In the genomic region with DNA sequence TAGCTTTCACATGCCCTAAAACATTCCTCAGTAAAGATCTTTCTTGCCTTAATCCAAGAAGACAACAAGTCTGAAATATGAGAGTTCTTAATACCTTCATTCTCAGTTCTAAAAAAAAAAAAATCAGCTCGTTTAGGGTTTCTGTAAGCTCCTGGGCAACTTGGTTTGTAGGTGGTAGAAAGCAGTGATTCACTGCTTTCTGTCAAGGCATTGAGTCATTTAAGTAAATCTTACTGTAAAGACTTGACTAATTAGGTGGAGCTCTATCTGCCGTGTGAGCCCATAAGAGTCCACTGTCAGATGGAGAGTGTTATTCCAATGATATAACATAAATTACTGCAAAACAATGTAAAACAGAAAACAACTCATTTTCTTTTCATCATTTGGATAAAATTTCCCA, we compare ENCODE assay signal across 29 cellular contexts. TPM values are rescaled to one million over a fixed set of nuclear protein-coding genes. Genes with fewer than 3 reads are reported as not detected.
DNase-seq lines count a peak whose midpoint lies in the region; ATAC-seq and TF ChIP-seq lines count a peak whose summit lies in the region.
"Had no signal": no experiment of that assay in that cellular context is flagged by ENCODE, and none has a peak within 500 bp of the region (broad histone marks: within the 10 kb centered on the region; RNA-seq: fewer than 3 reads in every experiment).

No MANE protein-coding gene starts in this region.

- no peak for TF ChIP-seq CTCF in neural progenitor cell (IDR thresholded peaks at IDR 0.05)
- TF ChIP-seq CTCF in progenitor cell of endocrine pancreas (IDR thresholded peaks at IDR 0.05; ENCODE audit: unreplicated experiment), result no peak
- no peak for TF ChIP-seq CTCF in sigmoid colon (IDR thresholded peaks at IDR 0.05)

- TF ChIP-seq POLR2A in sigmoid colon (IDR thresholded peaks at IDR 0.05), result no peak

- H3K79me2 ChIP-seq in neural progenitor cell (ENCODE audit: low read depth), result no peaks in the 10 kb centered on the region
- H3K79me2 ChIP-seq: hepatocyte had no signal

- no peaks in the 10 kb centered on the region for H3K9me3 ChIP-seq in neural progenitor cell (ENCODE audit: low read depth)
- H3K9me3 ChIP-seq in T-helper 17 cell (ENCODE audit: control insufficient read depth, low read length, poor library complexity, severe bottlenecking), result no peaks in the 10 kb centered on the region
- no peaks in the 10 kb centered on the region for H3K9me3 ChIP-seq in sigmoid colon
- H3K9me3 ChIP-seq: esophagus squamous epithelium, gastrocnemius medialis, right atrium auricular region, spleen, transverse colon had no signal

- H4K20me1 ChIP-seq in neural progenitor cell (ENCODE audit: low read depth), result no peaks in the 10 kb centered on the region

- peak; percentile 9 for DNase-seq in activated CD4-positive, alpha-beta T cell treated with anti-CD3 and anti-CD28 coated beads for 48 hours
- no peak for DNase-seq in activated CD4-positive, alpha-beta T cell treated with anti-CD3 and anti-CD28 coated beads, Interleukin-2, amount 50 U/mL, for 4 hours
- no peak for DNase-seq in neural progenitor cell (ENCODE audit: low spot score)
- no peak for DNase-seq in progenitor cell of endocrine pancreas (ENCODE audit: low spot score, unreplicated experiment)
- DNase-seq in T-helper 17 cell, result no peak
- no peak for DNase-seq in sigmoid colon
- DNase-seq: CD4-positive, alpha-beta T cell; DMS153; effector memory CD8-positive, alpha-beta T cell; esophagus squamous epithelium; gastrocnemius medialis; left ventricle myocardium superior; midbrain; naive thymus-derived CD8-positive, alpha-beta T cell; NCI-H1436; NCI-H446 treated with DMSO at 0.1 percent for 48 hours; OCI-M1; SHP77; spleen; SW 1271; transverse colon had no signal

- H3K9ac ChIP-seq in neural progenitor cell, result no peak overlapping the region

- H3F3A ChIP-seq in neural progenitor cell (ENCODE audit: low read depth), result no peaks in the 10 kb centered on the region

- H2AFZ ChIP-seq in neural progenitor cell (replicated peaks), result peak overlapping the region; percentile 66
- H2AFZ ChIP-seq: GM23338, hepatocyte had no signal

- H3K27ac ChIP-seq in neural progenitor cell, result no peak overlapping the region
- H3K27ac ChIP-seq in sigmoid colon, result no peak overlapping the region
- H3K27ac ChIP-seq: esophagus squamous epithelium, gastrocnemius medialis, hepatocyte, right atrium auricular region, spleen, transverse colon had no signal

- intact Hi-C loops in sigmoid colon (cut with DNase I), result no loop called here

- H3K27me3 ChIP-seq in neural progenitor cell, result no peaks in the 10 kb centered on the region
- no peaks in the 10 kb centered on the region for H3K27me3 ChIP-seq in sigmoid colon
- H3K27me3 ChIP-seq: esophagus squamous epithelium, gastrocnemius medialis, hepatocyte, right atrium auricular region, spleen, transverse colon had no signal

- no peak overlapping the region for H3K4me3 ChIP-seq in neural progenitor cell
- H3K4me3 ChIP-seq in sigmoid colon, result no peak overlapping the region
- H3K4me3 ChIP-seq: esophagus squamous epithelium, gastrocnemius medialis, GM23338, hepatocyte, K562, right atrium auricular region, spleen, transverse colon had no signal

- no peaks in the 10 kb centered on the region for H3K9me3 Mint-ChIP-seq in activated T-helper 17 cell treated with anti-CD3 and anti-CD28 coated beads, Interleukin-2, amount 50 U/mL, for 72 hours
- H3K9me3 Mint-ChIP-seq in neural progenitor cell (no peaks in the 10 kb centered on the region), progenitor cell of endocrine pancreas (ENCODE audit: low read depth) (peaks cover 3% of the 10 kb centered on the region)
- H3K9me3 Mint-ChIP-seq: activated T-helper 2 cell treated with anti-CD3 and anti-CD28 coated beads, Interferon-gamma antibody, Interleukin-2, Interleukin-4, amounts not matched to agents 10 μg/mL and 5 μg/mL and 100 μg/mL, durations not matched to agents 14 hours and 24 hours and 36 hours; brain; CD4-positive, alpha-beta T cell; effector memory CD8-positive, alpha-beta T cell; naive thymus-derived CD8-positive, alpha-beta T cell had no signal

- H3K36me3 ChIP-seq in neural progenitor cell (no peaks in the 10 kb centered on the region), sigmoid colon (no peaks in the 10 kb centered on the region)
- H3K36me3 ChIP-seq: esophagus squamous epithelium, gastrocnemius medialis, right atrium auricular region, spleen, transverse colon had no signal

- H3K4me1 Mint-ChIP-seq in activated T-helper 17 cell treated with anti-CD3 and anti-CD28 coated beads, Interleukin-2, amount 50 U/mL, for 72 hours, result peaks cover 4% of the 10 kb centered on the region
- H3K4me1 Mint-ChIP-seq in neural progenitor cell, result no peaks in the 10 kb centered on the region
- no peaks in the 10 kb centered on the region for H3K4me1 Mint-ChIP-seq in progenitor cell of endocrine pancreas (ENCODE audit: low read depth)
- no peaks in the 10 kb centered on the region for H3K4me1 Mint-ChIP-seq in T-helper 17 cell
- H3K4me1 Mint-ChIP-seq: brain, GM23338 had no signal

- 53 to 59% methylated on average over 2 of the region's 2 CpGs for WGBS in sigmoid colon, 2 donors

- H3K4me2 ChIP-seq in neural progenitor cell, result no peak overlapping the region
- H3K4me2 ChIP-seq: GM23338, hepatocyte had no signal

- H3K36me3 Mint-ChIP-seq in activated T-helper 17 cell treated with anti-CD3 and anti-CD28 coated beads, Interleukin-2, amount 50 U/mL, for 72 hours (ENCODE audit: low read depth), result no peaks in the 10 kb centered on the region
- H3K36me3 Mint-ChIP-seq in neural progenitor cell (no peaks in the 10 kb centered on the region), progenitor cell of endocrine pancreas (ENCODE audit: insufficient read depth) (no peaks in the 10 kb centered on the region), T-helper 17 cell (ENCODE audit: low read depth) (peaks cover 3% of the 10 kb centered on the region)
- H3K36me3 Mint-ChIP-seq: brain; naive thymus-derived CD8-positive, alpha-beta T cell had no signal

- H3K27me3 Mint-ChIP-seq in activated T-helper 17 cell treated with anti-CD3 and anti-CD28 coated beads, Interleukin-2, amount 50 U/mL, for 72 hours, result peaks cover 18% of the 10 kb centered on the region
- H3K27me3 Mint-ChIP-seq in neural progenitor cell (ENCODE audit: insufficient read depth, low read depth), result peaks cover 5% of the 10 kb centered on the region
- H3K27me3 Mint-ChIP-seq in progenitor cell of endocrine pancreas, result peaks cover 5% of the 10 kb centered on the region
- peaks cover 18% of the 10 kb centered on the region for H3K27me3 Mint-ChIP-seq in T-helper 17 cell
- H3K27me3 Mint-ChIP-seq: brain had no signal

- ATAC-seq in GM18868 (IDR thresholded peaks at IDR 0.05; ENCODE audit: unreplicated experiment) (peak; percentile 70), T-helper 17 cell (no peak)
- peak; percentile 97 for ATAC-seq in activated T-helper 17 cell treated with anti-CD3 and anti-CD28 coated beads, Interleukin-2, amount 50 U/mL, for 72 hours (replicated peaks)
- ATAC-seq: effector memory CD8-positive, alpha-beta T cell; gastrocnemius medialis; GM23338; K562; left ventricle myocardium superior; naive thymus-derived CD8-positive, alpha-beta T cell had no signal

- H3K4me1 ChIP-seq in neural progenitor cell, result peaks cover 5% of the 10 kb centered on the region
- no peaks in the 10 kb centered on the region for H3K4me1 ChIP-seq in sigmoid colon
- H3K4me1 ChIP-seq: esophagus squamous epithelium, gastrocnemius medialis, right atrium auricular region, spleen, transverse colon had no signal

- no peak overlapping the region for H3K4me3 Mint-ChIP-seq in activated T-helper 17 cell treated with anti-CD3 and anti-CD28 coated beads, Interleukin-2, amount 50 U/mL, for 72 hours
- H3K4me3 Mint-ChIP-seq in neural progenitor cell (no peak overlapping the region), progenitor cell of endocrine pancreas (ENCODE audit: low read depth) (no peak overlapping the region), T-helper 17 cell (no peak overlapping the region)
- H3K4me3 Mint-ChIP-seq: brain; CD4-positive, alpha-beta T cell; effector memory CD8-positive, alpha-beta T cell; GM23338; naive thymus-derived CD8-positive, alpha-beta T cell had no signal

- TF ChIP-seq EP300 in sigmoid colon (IDR thresholded peaks at IDR 0.05), result no peak

- H3K27ac Mint-ChIP-seq in activated T-helper 17 cell treated with anti-CD3 and anti-CD28 coated beads, Interleukin-2, amount 50 U/mL, for 72 hours, result peak overlapping the region; percentile 12
- H3K27ac Mint-ChIP-seq in neural progenitor cell (no peak overlapping the region), progenitor cell of endocrine pancreas (no peak overlapping the region), T-helper 17 cell (no peak overlapping the region)
- H3K27ac Mint-ChIP-seq: activated T-helper 2 cell treated with anti-CD3 and anti-CD28 coated beads, Interferon-gamma antibody, Interleukin-2, Interleukin-4, amounts not matched to agents 10 μg/mL and 5 μg/mL and 100 μg/mL, durations not matched to agents 14 hours and 24 hours and 36 hours; brain; CD4-positive, alpha-beta T cell; effector memory CD8-positive, alpha-beta T cell; GM23338 had no signal

RNA-seq across cellular contexts. Expression of a gene that starts 56.1 kb away (rescaled TPM):
- 100 to 1,000 TPM in 1 of 2 donors, 10 to 100 TPM in 1; 42.1 to 103 TPM for total RNA-seq in activated T-helper 17 cell treated with anti-CD3 and anti-CD28 coated beads, Interleukin-2, amount 50 U/mL, for 72 hours
- total RNA-seq in neural progenitor cell (ENCODE audit: low replicate concordance) (0.99 and 3.7 TPM in 2 replicates), progenitor cell of endocrine pancreas (45.3 and 50.8 TPM in 2 replicates), T-helper 17 cell (10 to 100 TPM; 39.4 to 45.6 TPM), sigmoid colon (10 to 100 TPM; 15.7 to 30.7 (median 24.0) TPM)
- polyA plus RNA-seq in sigmoid colon, result 1 to 10 TPM; 1.6 to 5.9 (median 1.8) TPM
